ENCODE assay signal across 16 cellular contexts in the genomic region with DNA sequence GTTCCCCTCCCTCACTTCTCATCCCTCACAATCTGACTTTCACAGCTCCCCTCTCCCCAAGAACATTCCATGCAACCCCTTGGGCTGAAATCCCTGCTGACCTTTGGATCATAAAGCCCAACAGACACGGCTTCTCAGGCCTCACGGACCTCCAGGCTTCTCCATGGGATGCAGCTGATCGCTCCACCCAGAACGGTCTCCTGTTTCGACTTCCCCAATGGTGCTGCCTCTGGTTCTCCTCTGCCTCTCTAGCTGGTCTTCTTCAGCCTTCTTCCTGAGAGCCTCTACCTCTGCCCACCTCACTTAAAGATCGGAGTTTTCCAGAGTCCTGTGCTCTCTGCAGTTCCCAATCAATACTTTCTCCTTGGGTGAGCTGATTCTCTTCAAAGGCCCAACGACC.
DNase-seq lines count a peak whose midpoint lies in the region; TF ChIP-seq lines count a peak whose summit lies in the region.
"Had no signal": no experiment of that assay in that cellular context is flagged by ENCODE, and none has a peak within 500 bp of the region (broad histone marks: within the 10 kb centered on the region; RNA-seq: fewer than 3 reads in every experiment).

No MANE protein-coding gene starts in this region.

- H3K4me3 ChIP-seq in coronary artery, result no peak overlapping the region
- H3K4me3 ChIP-seq: HAP-1 had no signal

- peak; percentile 24 for DNase-seq in activated CD8-positive, alpha-beta memory T cell treated with anti-CD3 and anti-CD28 coated beads for 24 hours
- DNase-seq in activated CD8-positive, alpha-beta memory T cell treated with anti-CD3 and anti-CD28 coated beads, Interleukin-2, amount 50 U/mL, for 4 hours, result no peak
- peak; percentile 61 for DNase-seq in coronary artery (ENCODE audit: low spot score)
- peak; percentile 48 for DNase-seq in islet precursor cell
- DNase-seq in DMS 273 (lab: John Stamatoyannopoulos, UW; ENCODE audit: unreplicated experiment), result no peak
- no peak for DNase-seq in NCI-H1105 treated with DMSO at 0.1 percent for 48 hours (lab: John Stamatoyannopoulos, UW)
- DNase-seq in NAMALWA (ENCODE audit: low spot score), result no peak
- DNase-seq: C1 segment of cervical spinal cord; Calu3; CD4-positive, alpha-beta memory T cell; COR-L47; DMS153; DND-41; HFFc6 had no signal

- no peak overlapping the region for H3K27ac ChIP-seq in coronary artery
- H3K27ac ChIP-seq: 22Rv1 had no signal

- TF ChIP-seq CTCF in coronary artery (IDR thresholded peaks at IDR 0.05), result no peak

Comparison
In these comparisons a context has a peak if more than half of its experiments do, and no peak if none do; other contexts are left out.
1. DNase-seq: peak in activated CD8-positive, alpha-beta memory T cell treated with anti-CD3 and anti-CD28 coated beads for 24 hours (single experiment), coronary artery (single experiment) and islet precursor cell (single experiment); none in activated CD8-positive, alpha-beta memory T cell treated with anti-CD3 and anti-CD28 coated beads, Interleukin-2, amount 50 U/mL, for 4 hours (single experiment), DMS 273 (single experiment), NCI-H1105 treated with DMSO at 0.1 percent for 48 hours (single experiment) and NAMALWA (single experiment).